ENCODE assay signal across 8 cellular contexts in the genomic region with DNA sequence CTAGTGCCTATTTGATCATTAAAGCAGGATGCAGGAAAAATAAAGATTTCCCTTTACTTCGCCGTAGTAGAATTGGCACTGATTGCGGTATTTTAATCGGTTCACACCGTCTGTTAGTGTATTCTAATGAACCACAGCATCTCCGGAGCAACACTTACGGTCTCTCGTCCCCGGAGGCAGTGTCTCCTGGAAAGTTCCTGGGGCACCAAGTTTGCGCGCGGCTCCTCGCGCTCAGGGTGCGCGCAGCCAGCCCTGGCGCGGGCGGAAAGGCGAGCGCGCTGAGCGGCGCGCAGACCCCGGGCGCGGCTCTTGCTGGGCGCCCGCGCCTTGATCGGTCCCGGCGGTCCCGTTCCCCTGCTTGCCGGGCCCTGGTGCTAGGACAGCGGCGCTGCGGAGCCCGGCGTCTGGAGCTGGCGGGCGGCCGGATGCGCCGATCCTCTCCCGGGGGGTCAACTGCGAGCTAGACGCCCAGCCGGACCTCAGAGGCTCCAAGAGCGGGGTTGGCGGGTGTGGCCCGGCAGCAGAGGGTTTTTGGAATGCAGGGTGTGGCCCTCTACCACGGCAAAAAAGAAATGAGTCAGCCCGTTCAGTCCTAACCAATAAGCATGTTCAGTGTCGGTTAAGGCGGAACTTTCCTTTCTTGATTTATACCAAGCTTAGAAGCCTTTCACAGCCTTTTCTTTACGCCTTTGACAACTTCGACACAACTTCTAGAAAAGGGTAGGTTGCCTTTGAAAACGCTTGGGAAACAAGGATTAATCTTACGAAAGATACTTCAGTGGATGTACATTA.
DNase-seq lines count a peak whose midpoint lies in the region; ATAC-seq and TF ChIP-seq lines count a peak whose summit lies in the region.

No MANE protein-coding gene starts in this region.

- DNase-seq in GM03348 (ENCODE audit: low spot score) (peak; percentile 93), lower lobe of right lung (peak; percentile 84), NCI-H1417 treated with DMSO at 0.1 percent for 48 hours (lab: John Stamatoyannopoulos, UW) (no peak)
- peak; percentile 64 for DNase-seq in activated CD4-positive, alpha-beta T cell treated with anti-CD3 and anti-CD28 coated beads, Interleukin-2, amount 10 ng/mL, durations not matched to agents 7 days and 5 days
- DNase-seq in stimulated activated CD4-positive, alpha-beta T cell treated with anti-CD3 and anti-CD28 coated beads, TNF-alpha, amount 100 ng/mL, for 48 hours (ENCODE audit: low read depth in 3 of 3), result peak in 2 of 3 donors; percentile 23 to 38

- H3K27ac ChIP-seq in HUES6 (ENCODE audit: low read depth, low read length) (no peak overlapping the region; the same call in 1 of the 2 replicates), ectodermal cell (ENCODE audit: insufficient read depth, low read depth, low read length, poor library complexity, severe bottlenecking) (no peak overlapping the region), lower lobe of right lung (peak overlapping the region; percentile 91)

- H3K27me3 ChIP-seq in HUES6 (ENCODE audit: control insufficient read depth, insufficient read depth, low read length) (no peaks in the 10 kb centered on the region), ectodermal cell (ENCODE audit: control insufficient read depth, insufficient read depth, low read length, poor library complexity, severe bottlenecking) (peaks cover 23% of the 10 kb centered on the region), lower lobe of right lung (ENCODE audit: low read depth) (no peaks in the 10 kb centered on the region)

- intact Hi-C loops in lower lobe of right lung (cut with DNase I), result loop anchor here (10.0 kb wide), 1 partner anchor 93 kb away; no protein-coding TSS in a partner anchor

- POLR2A ChIA-PET in activated CD4-positive, alpha-beta T cell treated with anti-CD3 and anti-CD28 coated beads, Interleukin-2, amount 10 ng/mL, durations not matched to agents 7 days and 5 days (lab: Charles Lee), result interaction anchor here (0.6 to 1.4 kb wide), 4 partner anchors 9 to 206 kb away, joined by 3 to 5 read pairs (median 4); no protein-coding TSS in a partner anchor

- 6 to 7% methylated on average over 61 of the region's 61 CpGs for WGBS in ectodermal cell, 2 experiments

- no peaks in the 10 kb centered on the region for H3K36me3 Mint-ChIP-seq in activated CD4-positive, alpha-beta T cell treated with anti-CD3 and anti-CD28 coated beads, Interleukin-2, amount 10 ng/mL, durations not matched to agents 7 days and 5 days (ENCODE audit: low read depth)

- no peaks in the 10 kb centered on the region for H3K9me3 Mint-ChIP-seq in activated CD4-positive, alpha-beta T cell treated with anti-CD3 and anti-CD28 coated beads, Interleukin-2, amount 10 ng/mL, durations not matched to agents 7 days and 5 days

- H3K9me3 ChIP-seq in HUES6 (ENCODE audit: control insufficient read depth, insufficient read depth, low read depth, low read length) (no peaks in the 10 kb centered on the region), ectodermal cell (ENCODE audit: control insufficient read depth, low read length) (no peaks in the 10 kb centered on the region), lower lobe of right lung (no peaks in the 10 kb centered on the region)

- ATAC-seq in GM21619 (IDR thresholded peaks at IDR 0.05; ENCODE audit: unreplicated experiment) (peak; percentile 77), lower lobe of right lung (peak; percentile 94 to 95)

- no peaks in the 10 kb centered on the region for H3K27me3 Mint-ChIP-seq in activated CD4-positive, alpha-beta T cell treated with anti-CD3 and anti-CD28 coated beads, Interleukin-2, amount 10 ng/mL, durations not matched to agents 7 days and 5 days

- H3K9ac ChIP-seq in HUES6 (ENCODE audit: low read length), result peak overlapping the region; percentile 64

- peak overlapping the region; percentile 85 for H3K4me3 Mint-ChIP-seq in activated CD4-positive, alpha-beta T cell treated with anti-CD3 and anti-CD28 coated beads, Interleukin-2, amount 10 ng/mL, durations not matched to agents 7 days and 5 days

- H3K27ac Mint-ChIP-seq in activated CD4-positive, alpha-beta T cell treated with anti-CD3 and anti-CD28 coated beads, Interleukin-2, amount 10 ng/mL, durations not matched to agents 7 days and 5 days, result peak overlapping the region; percentile 95

- CTCF ChIA-PET in activated CD4-positive, alpha-beta T cell treated with anti-CD3 and anti-CD28 coated beads, Interleukin-2, amount 10 ng/mL, durations not matched to agents 7 days and 5 days (lab: Charles Lee), result interaction anchor here (0.6 to 2.0 kb wide), 4 partner anchors 21 to 305 kb away, joined by 3 to 6 read pairs (median 3); no protein-coding TSS in a partner anchor

- H3K4me1 Mint-ChIP-seq in activated CD4-positive, alpha-beta T cell treated with anti-CD3 and anti-CD28 coated beads, Interleukin-2, amount 10 ng/mL, durations not matched to agents 7 days and 5 days, result peaks cover 48% of the 10 kb centered on the region

- TF ChIP-seq CTCF in lower lobe of right lung (IDR thresholded peaks at IDR 0.05), result peak; percentile 21

- H3K4me3 ChIP-seq in HUES6 (ENCODE audit: low read depth, low read length), result peak overlapping the region; percentile 65
- H3K4me3 ChIP-seq in ectodermal cell (ENCODE audit: insufficient read depth, low read depth, low read length), result peak overlapping the region; percentile 61
- H3K4me3 ChIP-seq in lower lobe of right lung, result peak overlapping the region; percentile 73

- H3K36me3 ChIP-seq in HUES6 (ENCODE audit: control insufficient read depth, insufficient read depth, low read length) (no peaks in the 10 kb centered on the region), ectodermal cell (ENCODE audit: control insufficient read depth, insufficient read depth, low read length) (no peaks in the 10 kb centered on the region), lower lobe of right lung (no peaks in the 10 kb centered on the region)

- peaks cover 13% of the 10 kb centered on the region; the same call in 1 of the 2 replicates for H3K4me1 ChIP-seq in HUES6 (ENCODE audit: control insufficient read depth, insufficient read depth, low read length)
- peaks cover 4% of the 10 kb centered on the region for H3K4me1 ChIP-seq in ectodermal cell (ENCODE audit: control insufficient read depth, insufficient read depth, low read length)
- peaks cover 55% of the 10 kb centered on the region for H3K4me1 ChIP-seq in lower lobe of right lung
